In the genomic region with DNA sequence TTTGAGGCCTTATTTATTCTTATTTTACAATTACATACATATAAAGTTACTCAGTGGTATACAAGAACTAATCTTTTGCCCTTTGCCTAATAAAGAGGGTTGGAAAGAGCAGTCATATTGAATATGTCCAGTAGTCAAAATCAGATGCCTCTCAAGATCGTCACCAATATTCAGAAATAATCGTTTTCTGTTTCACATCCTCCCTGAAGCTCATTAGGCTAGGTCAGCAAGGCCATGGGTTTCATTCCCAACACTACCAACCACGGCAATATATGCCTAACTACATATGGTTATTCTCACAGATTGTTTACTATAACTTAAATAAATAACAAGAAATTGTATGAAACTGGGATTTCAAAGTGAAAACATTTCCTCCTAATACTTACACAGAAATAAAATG, we compare ENCODE assay signal across 35 cellular contexts.
"Had no signal": no experiment of that assay in that cellular context is flagged by ENCODE, and none has a peak within 500 bp of the region (broad histone marks: within the 10 kb centered on the region; RNA-seq: fewer than 3 reads in every experiment).

No MANE protein-coding gene starts in this region.

- H3K27ac ChIP-seq: KMS-11 had no signal

- H3K9ac ChIP-seq: KMS-11 had no signal

- H3K4me3 ChIP-seq: MG63 had no signal

- H3K4me2 ChIP-seq: KMS-11 had no signal

- DNase-seq: Karpas-422, Kasumi-1, MG63, MV-4-11, NCI-H1048, NCI-H1092, NCI-H1092 treated with DMSO at 0.1 percent for 48 hours, NCI-H1105, NCI-H1105 treated with DMSO at 0.1 percent for 48 hours, NCI-H1417, NCI-H1417 treated with DMSO at 0.1 percent for 48 hours, NCI-H1436, NCI-H1436 treated with DMSO at 0.1 percent for 48 hours, NCI-H146, NCI-H1694, NCI-H1694 treated with DMSO at 0.1 percent for 48 hours, NCI-H187, NCI-H187 treated with DMSO at 0.1 percent for 48 hours, NCI-H1930, NCI-H2029, NCI-H2029 treated with DMSO at 0.1 percent for 48 hours, NCI-H2081, NCI-H2081 treated with DMSO at 0.1 percent for 48 hours, NCI-H2107, NCI-H2171, NCI-H2171 treated with DMSO at 0.1 percent for 48 hours, NCI-H2227 treated with DMSO at 0.1 percent for 48 hours, NCI-H226, NCI-H345, NCI-H446, NCI-H446 treated with DMSO at 0.1 percent for 48 hours, NCI-H510A, NCI-H510A treated with DMSO at 0.1 percent for 48 hours, NCI-H524 had no signal

- H3K9me3 ChIP-seq: MG63 had no signal

- H3K36me3 ChIP-seq: MG63 had no signal

- H3K27me3 ChIP-seq: MG63 had no signal
